ENCODE assay signal across 22 cellular contexts in the genomic region with DNA sequence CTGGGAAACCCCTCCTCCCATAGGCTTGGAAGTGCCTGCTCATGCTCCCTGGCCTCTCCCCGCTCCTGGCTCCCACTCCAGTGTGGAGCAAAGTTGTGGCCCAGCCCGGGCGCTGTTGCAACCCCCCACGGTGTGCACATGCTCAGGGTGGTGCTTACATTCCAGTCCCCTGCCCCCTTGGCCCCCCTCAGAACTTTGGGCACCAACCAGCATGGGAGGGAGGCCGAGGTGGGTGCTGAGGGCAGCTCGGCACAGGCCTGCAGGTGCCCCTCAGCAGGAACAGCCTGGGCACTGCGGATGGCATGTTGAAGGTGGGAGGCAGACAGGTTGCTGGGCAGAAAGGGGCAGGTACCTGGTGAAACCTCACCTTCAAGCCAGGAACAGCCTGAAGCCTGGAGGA.
"Had no signal": no experiment of that assay in that cellular context is flagged by ENCODE, and none has a peak within 500 bp of the region (broad histone marks: within the 10 kb centered on the region; RNA-seq: fewer than 3 reads in every experiment).

No MANE protein-coding gene starts in this region.

- H3K9me3 ChIP-seq: colonic mucosa, esophagus squamous epithelium, gastrocnemius medialis had no signal

- H3K4me3 ChIP-seq: colonic mucosa, esophagus squamous epithelium, gastrocnemius medialis, heart right ventricle, left lung, lower lobe of right lung had no signal

- H3K27me3 ChIP-seq: colonic mucosa, esophagus squamous epithelium, gastrocnemius medialis, heart right ventricle, left lung had no signal

- H3K36me3 ChIP-seq: colonic mucosa, gastrocnemius medialis, left lung, lower lobe of right lung had no signal

- ATAC-seq: effector memory CD8-positive, alpha-beta T cell; esophagus mucosa; gastrocnemius medialis; heart right ventricle; left cardiac atrium; left lung; left ventricle myocardium superior; lower lobe of right lung had no signal

- H3K4me1 ChIP-seq: colonic mucosa, esophagus squamous epithelium, gastrocnemius medialis, heart right ventricle, left lung, lower lobe of right lung had no signal

- H3K27ac ChIP-seq: colonic mucosa, epithelial cell of prostate, esophagus squamous epithelium, gastrocnemius medialis, heart right ventricle, left lung, lower lobe of right lung had no signal

- DNase-seq: colonic mucosa; cortex of kidney; effector CD8-positive, alpha-beta T cell; effector memory CD8-positive, alpha-beta T cell; endodermal cell; erythroblast; esophagus squamous epithelium; foreskin fibroblast; foreskin melanocyte; gastrocnemius medialis; glutamatergic neuron; head of caudate nucleus; heart right ventricle; hippocampal formation; left cardiac atrium; left ventricle myocardium superior; lower lobe of right lung; mesendoderm; midbrain had no signal
